8 cellular contexts compared by ENCODE assay signal in the genomic region with DNA sequence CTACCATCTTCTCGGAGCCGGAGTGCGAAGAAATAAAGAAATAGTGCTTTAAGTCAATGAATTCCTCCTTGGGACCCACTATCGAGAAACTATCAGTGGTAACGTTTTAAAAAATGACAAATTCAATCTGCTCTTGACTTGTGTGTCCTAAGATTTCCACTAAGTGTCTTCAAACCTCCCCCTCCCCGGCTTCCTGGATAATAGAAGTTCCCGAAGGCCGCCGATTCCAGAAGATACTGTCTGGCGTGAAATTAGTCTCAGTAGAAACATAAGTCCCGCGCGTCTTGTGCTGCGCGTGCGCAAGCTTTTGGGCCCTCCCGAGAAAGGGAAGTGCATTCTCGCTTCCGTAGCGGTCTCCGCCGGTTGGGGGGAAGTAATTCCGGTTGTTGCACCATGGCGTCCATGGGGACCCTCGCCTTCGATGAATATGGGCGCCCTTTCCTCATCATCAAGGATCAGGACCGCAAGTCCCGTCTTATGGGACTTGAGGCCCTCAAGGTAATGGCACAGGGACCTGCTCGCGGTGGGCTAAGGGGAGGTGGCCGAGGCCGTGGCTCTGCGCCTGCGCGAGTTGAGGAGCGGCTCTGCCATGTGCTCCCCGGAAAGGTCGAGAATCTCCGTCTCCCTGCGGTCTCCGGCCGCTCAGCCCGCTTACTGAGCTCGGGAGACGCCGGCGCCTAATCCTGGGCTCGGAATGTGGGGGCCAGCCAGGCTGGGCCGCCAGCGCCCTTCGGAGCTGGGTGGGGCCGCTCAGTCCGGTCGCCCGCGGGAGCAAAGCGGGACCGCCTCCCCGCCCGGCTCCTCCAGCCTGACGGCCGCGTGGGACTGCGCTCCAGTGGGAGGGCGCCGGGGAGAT. TPM values are rescaled to one million over a fixed set of nuclear protein-coding genes. Genes with fewer than 3 reads are reported as not detected.
DNase-seq lines count a peak whose midpoint lies in the region; ATAC-seq and TF ChIP-seq lines count a peak whose summit lies in the region.

A gene (plus strand): TSS at position 333 of the 856 bp plus-strand sequence. CDS start 61 bp downstream, at position 394.

- peak within 1 kb of the TSS; percentile 78 to 99 (median 90) for H3K4me3 ChIP-seq in liver (ENCODE audit: low read depth in 1 of 3, low read length in 3 of 3)

- TF ChIP-seq RAD21 in liver (IDR thresholded peaks at IDR 0.05): no peak

- under 1% methylated on average over 67 of the region's 67 CpGs for WGBS in liver

- DNase-seq in NCI-H774 (lab: John Stamatoyannopoulos, UW) (peak; percentile 99), dermis microvascular lymphatic vessel endothelial cell (ENCODE audit: low read depth in 2 of 2) (peak; percentile 98 to 99)
- DNase-seq in activated CD4-positive, alpha-beta T cell treated with anti-CD3 and anti-CD28 coated beads, Interleukin-2, amount 50 U/mL, for 48 hours: peak; percentile 81 to 87
- DNase-seq in stimulated activated CD4-positive, alpha-beta T cell treated with anti-CD3 and anti-CD28 coated beads, Interleukin-4, amount 100 ng/mL, for 24 hours: peak; percentile 92

- peaks cover 5 to 24% (median 20%) of the 10 kb centered on the region in 4 donors for H3K4me1 ChIP-seq in liver (ENCODE audit: control insufficient read depth in 4 of 4, insufficient read depth in 4 of 4, low read length in 3 of 4)

- H3K27ac ChIP-seq in C4-2B (peak within 1 kb of the TSS; percentile 95), liver (ENCODE audit: low read depth in 1 of 2, low read length in 2 of 2) (peak within 1 kb of the TSS; percentile 87 to 90)

- H3K9ac ChIP-seq in liver (ENCODE audit: low read depth in 1 of 2, low read length in 2 of 2): peak within 1 kb of the TSS; percentile 96 to 97

- H3K27me3 ChIP-seq in liver (ENCODE audit: control insufficient read depth in 4 of 4, insufficient read depth in 4 of 4, low read length in 3 of 4): no peaks in the 10 kb centered on the region

- no peak for TF ChIP-seq CTCF in C4-2B (conservative IDR thresholded peaks at IDR 0.05)
- TF ChIP-seq CTCF in liver (IDR thresholded peaks at IDR 0.05; ENCODE audit: low read depth, low read length, missing input control): no peak

- H3K36me3 ChIP-seq in liver (ENCODE audit: control insufficient read depth in 4 of 4, insufficient read depth in 3 of 4, low read depth in 1 of 4, low read length in 3 of 4): peaks cover 0 to 15% (median 4%) of the 10 kb centered on the region in 4 donors

- ATAC-seq in GM19395 (IDR thresholded peaks at IDR 0.05; ENCODE audit: unreplicated experiment) (peak; percentile 83), HG03565 (IDR thresholded peaks at IDR 0.05; ENCODE audit: unreplicated experiment) (peak; percentile 84)

- H3K9me3 ChIP-seq in liver (ENCODE audit: control insufficient read depth in 4 of 4, low read length in 3 of 4): no peaks in the 10 kb centered on the region

TF ChIP-seq in liver, 16 proteins besides CTCF, POLR2A, EP300 and RAD21:
- TF ChIP-seq, protein P1, sequence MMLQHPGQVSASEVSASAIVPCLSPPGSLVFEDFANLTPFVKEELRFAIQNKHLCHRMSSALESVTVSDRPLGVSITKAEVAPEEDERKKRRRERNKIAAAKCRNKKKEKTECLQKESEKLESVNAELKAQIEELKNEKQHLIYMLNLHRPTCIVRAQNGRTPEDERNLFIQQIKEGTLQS (IDR thresholded peaks at IDR 0.05): no peak
- TF ChIP-seq TAF1 (conservative IDR thresholded peaks at IDR 0.05) (no peak), RXRA (IDR thresholded peaks at IDR 0.05) (peak in 1 of 2 donors; percentile 6), FOXA1 (IDR thresholded peaks at IDR 0.05) (no peak), YY1 (IDR thresholded peaks at IDR 0.05) (peak; percentile 88), SP1 (IDR thresholded peaks at IDR 0.05) (peak; percentile 69), EGR1 (IDR thresholded peaks at IDR 0.05; ENCODE audit: low read depth in 2 of 2) (peak; percentile 64 to 69), HNF4A (conservative IDR thresholded peaks at IDR 0.05) (peak in 1 of 2 donors; percentile 15), NR2F2 (IDR thresholded peaks at IDR 0.05) (no peak), HNF4G (IDR thresholded peaks at IDR 0.05) (no peak), FOXA2 (IDR thresholded peaks at IDR 0.05) (no peak), GABPA (IDR thresholded peaks at IDR 0.05 in 1 of 2, conservative IDR thresholded peaks at IDR 0.05 in 1 of 2) (peak; percentile 64 to 89), JUND (IDR thresholded peaks at IDR 0.05) (peak; percentile 27 to 29)
- TF ChIP-seq, protein P2, sequence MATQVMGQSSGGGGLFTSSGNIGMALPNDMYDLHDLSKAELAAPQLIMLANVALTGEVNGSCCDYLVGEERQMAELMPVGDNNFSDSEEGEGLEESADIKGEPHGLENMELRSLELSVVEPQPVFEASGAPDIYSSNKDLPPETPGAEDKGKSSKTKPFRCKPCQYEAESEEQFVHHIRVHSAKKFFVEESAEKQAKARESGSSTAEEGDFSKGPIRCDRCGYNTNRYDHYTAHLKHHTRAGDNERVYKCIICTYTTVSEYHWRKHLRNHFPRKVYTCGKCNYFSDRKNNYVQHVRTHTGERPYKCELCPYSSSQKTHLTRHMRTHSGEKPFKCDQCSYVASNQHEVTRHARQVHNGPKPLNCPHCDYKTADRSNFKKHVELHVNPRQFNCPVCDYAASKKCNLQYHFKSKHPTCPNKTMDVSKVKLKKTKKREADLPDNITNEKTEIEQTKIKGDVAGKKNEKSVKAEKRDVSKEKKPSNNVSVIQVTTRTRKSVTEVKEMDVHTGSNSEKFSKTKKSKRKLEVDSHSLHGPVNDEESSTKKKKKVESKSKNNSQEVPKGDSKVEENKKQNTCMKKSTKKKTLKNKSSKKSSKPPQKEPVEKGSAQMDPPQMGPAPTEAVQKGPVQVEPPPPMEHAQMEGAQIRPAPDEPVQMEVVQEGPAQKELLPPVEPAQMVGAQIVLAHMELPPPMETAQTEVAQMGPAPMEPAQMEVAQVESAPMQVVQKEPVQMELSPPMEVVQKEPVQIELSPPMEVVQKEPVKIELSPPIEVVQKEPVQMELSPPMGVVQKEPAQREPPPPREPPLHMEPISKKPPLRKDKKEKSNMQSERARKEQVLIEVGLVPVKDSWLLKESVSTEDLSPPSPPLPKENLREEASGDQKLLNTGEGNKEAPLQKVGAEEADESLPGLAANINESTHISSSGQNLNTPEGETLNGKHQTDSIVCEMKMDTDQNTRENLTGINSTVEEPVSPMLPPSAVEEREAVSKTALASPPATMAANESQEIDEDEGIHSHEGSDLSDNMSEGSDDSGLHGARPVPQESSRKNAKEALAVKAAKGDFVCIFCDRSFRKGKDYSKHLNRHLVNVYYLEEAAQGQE (IDR thresholded peaks at IDR 0.05): peak; percentile 76
- TF ChIP-seq, protein P3, sequence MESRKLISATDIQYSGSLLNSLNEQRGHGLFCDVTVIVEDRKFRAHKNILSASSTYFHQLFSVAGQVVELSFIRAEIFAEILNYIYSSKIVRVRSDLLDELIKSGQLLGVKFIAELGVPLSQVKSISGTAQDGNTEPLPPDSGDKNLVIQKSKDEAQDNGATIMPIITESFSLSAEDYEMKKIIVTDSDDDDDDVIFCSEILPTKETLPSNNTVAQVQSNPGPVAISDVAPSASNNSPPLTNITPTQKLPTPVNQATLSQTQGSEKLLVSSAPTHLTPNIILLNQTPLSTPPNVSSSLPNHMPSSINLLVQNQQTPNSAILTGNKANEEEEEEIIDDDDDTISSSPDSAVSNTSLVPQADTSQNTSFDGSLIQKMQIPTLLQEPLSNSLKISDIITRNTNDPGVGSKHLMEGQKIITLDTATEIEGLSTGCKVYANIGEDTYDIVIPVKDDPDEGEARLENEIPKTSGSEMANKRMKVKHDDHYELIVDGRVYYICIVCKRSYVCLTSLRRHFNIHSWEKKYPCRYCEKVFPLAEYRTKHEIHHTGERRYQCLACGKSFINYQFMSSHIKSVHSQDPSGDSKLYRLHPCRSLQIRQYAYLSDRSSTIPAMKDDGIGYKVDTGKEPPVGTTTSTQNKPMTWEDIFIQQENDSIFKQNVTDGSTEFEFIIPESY (IDR thresholded peaks at IDR 0.05): peak; percentile 98
- TF ChIP-seq, protein P4, sequence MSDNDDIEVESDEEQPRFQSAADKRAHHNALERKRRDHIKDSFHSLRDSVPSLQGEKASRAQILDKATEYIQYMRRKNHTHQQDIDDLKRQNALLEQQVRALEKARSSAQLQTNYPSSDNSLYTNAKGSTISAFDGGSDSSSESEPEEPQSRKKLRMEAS (IDR thresholded peaks at IDR 0.05): peak; percentile 80
TF ChIP-seq in liver: peak in this region for 10.

RNA-seq across cellular contexts. Expression of the gene that starts here (rescaled TPM):
- total RNA-seq in dermis microvascular lymphatic vessel endothelial cell (495 and 643 TPM in 2 replicates), liver (100 to 1,000 TPM; 130 to 157 TPM)
- polyA plus RNA-seq in liver: 10 to 100 TPM; 68.4 to 79.6 TPM

Comparison
In these comparisons a context has a peak if more than half of its experiments do, and no peak if none do; other contexts are left out.
1. Peak in every context shown above with its lines: DNase-seq, ATAC-seq, H3K4me3 ChIP-seq and H3K27ac ChIP-seq.